18 cellular contexts compared by ENCODE assay signal in genomic region chr5:112626079-112626478, GRCh38.
DNase-seq lines count a peak whose midpoint lies in the region; TF ChIP-seq lines count a peak whose summit lies in the region.
"Had no signal": no experiment of that assay in that cellular context is flagged by ENCODE, and none has a peak within 500 bp of the region (broad histone marks: within the 10 kb centered on the region; RNA-seq: fewer than 3 reads in every experiment).

No MANE protein-coding gene starts in this region.

- H3K27me3 ChIP-seq in endodermal cell (ENCODE audit: control insufficient read depth, insufficient read depth, low read length, poor library complexity, severe bottlenecking) (no peaks in the 10 kb centered on the region), thyroid gland (no peaks in the 10 kb centered on the region)
- H3K27me3 ChIP-seq: BLaER1 had no signal

- H3K4me1 Mint-ChIP-seq in endodermal cell (peaks cover 17% of the 10 kb centered on the region), mesothelial cell of epicardium (peaks cover 45% of the 10 kb centered on the region)

- DNase-seq in NCI-H1417 (lab: John Stamatoyannopoulos, UW) (peak in 2 of 3 experiments; percentile 51 to 67), NCI-H1417 treated with DMSO at 0.1 percent for 48 hours (lab: John Stamatoyannopoulos, UW) (no peak), NCI-H1092 treated with DMSO at 0.1 percent for 48 hours (lab: John Stamatoyannopoulos, UW) (peak; percentile 45), endodermal cell (no peak), mesothelial cell of epicardium (ENCODE audit: low spot score in 2 of 2, unreplicated experiment in 2 of 2) (no peak), NAMALWA (ENCODE audit: low spot score) (no peak), T-helper 1 cell (no peak), thyroid gland (no peak)
- DNase-seq: 8988T, GDM1, HCEC 1CT, IMR-90, NCI-H1694 treated with DMSO at 0.1 percent for 48 hours, NCI-H446 treated with DMSO at 0.1 percent for 48 hours, NCI-H774, PC-9 had no signal

- TF ChIP-seq CTCF in endodermal cell (conservative IDR thresholded peaks at IDR 0.05) (no peak), mesothelial cell of epicardium (IDR thresholded peaks at IDR 0.05; ENCODE audit: unreplicated experiment) (no peak), thyroid gland (IDR thresholded peaks at IDR 0.05) (no peak)

- H3K27me3 Mint-ChIP-seq in endodermal cell (ENCODE audit: insufficient read depth) (no peaks in the 10 kb centered on the region), mesothelial cell of epicardium (ENCODE audit: low read depth) (peaks cover 2% of the 10 kb centered on the region)

- no peak for TF ChIP-seq POLR2A in thyroid gland (IDR thresholded peaks at IDR 0.05)

- H3K27ac ChIP-seq in endodermal cell (ENCODE audit: low read depth, low read length) (peak overlapping the region; percentile 78), thyroid gland (no peak overlapping the region)
- H3K27ac ChIP-seq: BLaER1, PC-9 had no signal

- H3K9me3 Mint-ChIP-seq in endodermal cell (no peaks in the 10 kb centered on the region), mesothelial cell of epicardium (peaks cover 2% of the 10 kb centered on the region)

- no peak overlapping the region for H3K4me3 Mint-ChIP-seq in endodermal cell
- no peak overlapping the region for H3K4me3 Mint-ChIP-seq in mesothelial cell of epicardium

- H3K36me3 Mint-ChIP-seq in endodermal cell (ENCODE audit: low read depth) (no peaks in the 10 kb centered on the region), mesothelial cell of epicardium (no peaks in the 10 kb centered on the region)

- H3K27ac Mint-ChIP-seq in endodermal cell = no peak overlapping the region
- peak overlapping the region; percentile 10 for H3K27ac Mint-ChIP-seq in mesothelial cell of epicardium

- intact Hi-C loops in thyroid gland (cut with DNase I) = no loop called here

- H3K4me1 ChIP-seq in endodermal cell (ENCODE audit: control insufficient read depth, insufficient read depth, low read length) (peaks cover 2% of the 10 kb centered on the region), thyroid gland (peaks cover 0 to 10% of the 10 kb centered on the region in 2 donors)

- H3K36me3 ChIP-seq in endodermal cell (ENCODE audit: control insufficient read depth, insufficient read depth, low read length) = no peaks in the 10 kb centered on the region
- H3K36me3 ChIP-seq in thyroid gland = no peaks in the 10 kb centered on the region
- H3K36me3 ChIP-seq: BLaER1 had no signal

- H3K9me3 ChIP-seq in endodermal cell (ENCODE audit: control insufficient read depth, low read length) (peaks cover 1% of the 10 kb centered on the region), thyroid gland (no peaks in the 10 kb centered on the region)
- H3K9me3 ChIP-seq: BLaER1 had no signal

- H3K9ac ChIP-seq in endodermal cell (ENCODE audit: extremely low read depth, low read length, poor library complexity, severe bottlenecking) = no peak overlapping the region
- H3K9ac ChIP-seq: BLaER1 had no signal

- no peak overlapping the region for H3K4me3 ChIP-seq in endodermal cell (ENCODE audit: low read length)
- no peak overlapping the region for H3K4me3 ChIP-seq in thyroid gland (replicated peaks in 1 of 3)
- H3K4me3 ChIP-seq: BLaER1, GM12878, PC-9 had no signal

- 82 to 95% methylated on average over 2 of the region's 2 CpGs for WGBS in endodermal cell (ENCODE audit: insufficient coverage in 1 of 2, insufficient read length in 1 of 2), 2 experiments
- 64 to 76% methylated on average over 2 of the region's 2 CpGs for WGBS in thyroid gland, 2 donors

Comparison
In these comparisons a context has a peak if more than half of its experiments do, and no peak if none do; other contexts are left out.
1. DNase-seq: peak in NCI-H1417 (2 of 3) and NCI-H1092 treated with DMSO at 0.1 percent for 48 hours (single experiment); none in NCI-H1417 treated with DMSO at 0.1 percent for 48 hours (single experiment), endodermal cell (single experiment), mesothelial cell of epicardium (0 of 2), NAMALWA (single experiment), T-helper 1 cell (0 of 5) and thyroid gland (0 of 2).